25 cellular contexts compared by ENCODE assay signal in the genomic region with DNA sequence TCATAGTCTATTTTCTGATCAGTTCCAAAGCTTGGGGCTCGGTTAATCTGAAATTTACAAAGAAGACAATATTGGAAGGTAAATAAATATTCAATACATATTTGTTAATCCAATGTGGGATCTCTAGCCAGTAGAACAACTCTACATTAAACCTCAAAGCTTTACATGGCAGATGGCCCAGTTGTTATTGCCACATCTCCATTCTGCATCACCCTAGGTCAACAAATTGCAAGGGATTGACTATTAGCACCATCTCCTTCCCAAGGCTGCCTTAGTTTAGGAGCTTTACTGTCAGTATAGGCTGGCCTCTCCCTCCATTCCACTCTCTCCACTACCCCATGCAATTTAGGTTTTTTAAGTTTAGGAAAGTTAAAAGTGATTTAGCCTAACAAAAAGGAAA.
DNase-seq lines count a peak whose midpoint lies in the region; TF ChIP-seq lines count a peak whose summit lies in the region.
"Had no signal": no experiment of that assay in that cellular context is flagged by ENCODE, and none has a peak within 500 bp of the region (broad histone marks: within the 10 kb centered on the region; RNA-seq: fewer than 3 reads in every experiment).

No MANE protein-coding gene starts in this region.

- CTCF ChIA-PET in AG04450 (lab: Charles Lee) = interaction anchor here (0.9 to 7.3 kb wide), 4 partner anchors 11 to 215 kb away, joined by 3 to 123 read pairs (median 4); a partner anchor contains a TSS

- DNase-seq in AG04450 (ENCODE audit: low read depth, low spot score) = peak; percentile 13
- peak; percentile 63 for DNase-seq in HCEC 1CT
- peak; percentile 81 for DNase-seq in amniotic epithelial cell (ENCODE audit: low read depth)
- peak; percentile 70 for DNase-seq in fibroblast of the aortic adventitia (ENCODE audit: low read depth)
- no peak for DNase-seq in type B pancreatic cell (ENCODE audit: extremely low spot score, unreplicated experiment)
- DNase-seq in NCI-H1436 (lab: John Stamatoyannopoulos, UW) = no peak
- no peak for DNase-seq in lower leg skin (ENCODE audit: low spot score in 2 of 2)
- DNase-seq in NOMO-1 (lab: John Stamatoyannopoulos, UW; ENCODE audit: unreplicated experiment in 2 of 2) = no peak
- DNase-seq: ACHN; activated CD4-positive, alpha-beta memory T cell treated with anti-CD3 and anti-CD28 coated beads for 36 hours; activated naive CD8-positive, alpha-beta T cell treated with anti-CD3 and anti-CD28 coated beads, Interleukin-2, amount 10 ng/mL, durations not matched to agents 7 days and 5 days; activated T-cell treated with anti-CD3 and anti-CD28 coated beads, Interleukin-2, amount 50 U/mL, for 72 hours; effector memory CD8-positive, alpha-beta T cell; glutamatergic neuron; H7; immature natural killer cell; mesendoderm; MM.1S; NCI-H187 treated with DMSO at 0.1 percent for 48 hours; NCI-H526 treated with DMSO at 0.1 percent for 48 hours; retina; stimulated activated naive CD8-positive, alpha-beta T cell treated with anti-CD3 and anti-CD28 coated beads, Interleukin-15, amount 100 ng/mL, for 72 hours; SW 1271 had no signal

- H3K27me3 Mint-ChIP-seq in type B pancreatic cell = no peaks in the 10 kb centered on the region
- H3K27me3 Mint-ChIP-seq: activated naive CD8-positive, alpha-beta T cell treated with anti-CD3 and anti-CD28 coated beads, Interleukin-2, amount 10 ng/mL, durations not matched to agents 7 days and 5 days had no signal

- H3K4me1 Mint-ChIP-seq in type B pancreatic cell (ENCODE audit: unreplicated experiment) = peaks cover 6% of the 10 kb centered on the region
- H3K4me1 Mint-ChIP-seq: central memory CD8-positive, alpha-beta T cell; immature natural killer cell; neural progenitor cell; stimulated activated naive CD8-positive, alpha-beta T cell treated with anti-CD3 and anti-CD28 coated beads, Interleukin-15, amount 100 ng/mL, for 72 hours had no signal

- intact Hi-C loops in lower leg skin (cut with DNase I; ENCODE audit: low total_unique reads) = no loop called here

- H3K27me3 ChIP-seq in AG04450 (ENCODE audit: control insufficient read depth, insufficient read depth, low read length) = no peaks in the 10 kb centered on the region
- H3K27me3 ChIP-seq: neural progenitor cell had no signal

- H3K9me3 ChIP-seq in AG04450 (ENCODE audit: control insufficient read depth, insufficient read depth, low read length) = no peaks in the 10 kb centered on the region

- TF ChIP-seq POLR2A in lower leg skin (IDR thresholded peaks at IDR 0.05) = no peak

- no peak overlapping the region for H3K27ac ChIP-seq in AG04450 (ENCODE audit: low read depth, low read length)
- H3K27ac ChIP-seq: neural progenitor cell had no signal

- POLR2A ChIA-PET in AG04450 (lab: Yijun Ruan, JAX) = no interaction called here

- H3K27ac Mint-ChIP-seq in type B pancreatic cell = no peak overlapping the region
- H3K27ac Mint-ChIP-seq: activated CD4-positive, alpha-beta memory T cell treated with anti-CD3 and anti-CD28 coated beads for 36 hours; activated naive CD8-positive, alpha-beta T cell treated with anti-CD3 and anti-CD28 coated beads, Interleukin-2, amount 10 ng/mL, durations not matched to agents 7 days and 5 days; activated T-cell treated with anti-CD3 and anti-CD28 coated beads, Interleukin-2, amount 50 U/mL, for 72 hours; effector memory CD8-positive, alpha-beta T cell; immature natural killer cell; neural progenitor cell; stimulated activated naive CD8-positive, alpha-beta T cell treated with anti-CD3 and anti-CD28 coated beads, Interleukin-15, amount 100 ng/mL, for 72 hours had no signal

- no peaks in the 10 kb centered on the region for H3K9me3 Mint-ChIP-seq in type B pancreatic cell
- H3K9me3 Mint-ChIP-seq: activated CD4-positive, alpha-beta memory T cell treated with anti-CD3 and anti-CD28 coated beads for 36 hours; activated naive CD8-positive, alpha-beta T cell treated with anti-CD3 and anti-CD28 coated beads, Interleukin-2, amount 10 ng/mL, durations not matched to agents 7 days and 5 days; activated T-cell treated with anti-CD3 and anti-CD28 coated beads, Interleukin-2, amount 50 U/mL, for 72 hours; central memory CD8-positive, alpha-beta T cell; effector memory CD8-positive, alpha-beta T cell; immature natural killer cell; neural progenitor cell; stimulated activated naive CD8-positive, alpha-beta T cell treated with anti-CD3 and anti-CD28 coated beads, Interleukin-15, amount 100 ng/mL, for 72 hours had no signal

- H3K4me3 Mint-ChIP-seq in type B pancreatic cell = no peak overlapping the region
- H3K4me3 Mint-ChIP-seq: activated CD4-positive, alpha-beta memory T cell treated with anti-CD3 and anti-CD28 coated beads for 36 hours; activated naive CD8-positive, alpha-beta T cell treated with anti-CD3 and anti-CD28 coated beads, Interleukin-2, amount 10 ng/mL, durations not matched to agents 7 days and 5 days; activated T-cell treated with anti-CD3 and anti-CD28 coated beads, Interleukin-2, amount 50 U/mL, for 72 hours; central memory CD8-positive, alpha-beta T cell; effector memory CD8-positive, alpha-beta T cell; immature natural killer cell; neural progenitor cell; stimulated activated naive CD8-positive, alpha-beta T cell treated with anti-CD3 and anti-CD28 coated beads, Interleukin-15, amount 100 ng/mL, for 72 hours had no signal

- TF ChIP-seq CTCF in AG04450 (IDR thresholded peaks at IDR 0.05; ENCODE audit: low read depth, low read length) (no peak), fibroblast of the aortic adventitia (IDR thresholded peaks at IDR 0.05; ENCODE audit: insufficient read depth, low read length) (no peak), type B pancreatic cell (conservative IDR thresholded peaks at IDR 0.05) (no peak), lower leg skin (IDR thresholded peaks at IDR 0.05) (no peak)

- H3K4me3 ChIP-seq in AG04450 (ENCODE audit: low read depth, low read length) = no peak overlapping the region
- no peak overlapping the region for H3K4me3 ChIP-seq in fibroblast of the aortic adventitia (ENCODE audit: low read depth, low read length)
- no peak overlapping the region for H3K4me3 ChIP-seq in lower leg skin (ENCODE audit: low read depth, poor library complexity, severe bottlenecking)
- H3K4me3 ChIP-seq: neural progenitor cell had no signal

- WGBS in lower leg skin, 2 donors = 88 to 94% methylated on average over 1 of the region's 1 CpG

- H3K36me3 Mint-ChIP-seq in type B pancreatic cell = peaks cover 3% of the 10 kb centered on the region
- H3K36me3 Mint-ChIP-seq: activated CD4-positive, alpha-beta memory T cell treated with anti-CD3 and anti-CD28 coated beads for 36 hours; activated naive CD8-positive, alpha-beta T cell treated with anti-CD3 and anti-CD28 coated beads, Interleukin-2, amount 10 ng/mL, durations not matched to agents 7 days and 5 days; immature natural killer cell; neural progenitor cell had no signal

Comparison
In these comparisons a context has a peak if more than half of its experiments do, and no peak if none do; other contexts are left out.
1. DNase-seq: peak in AG04450 (single experiment), HCEC 1CT (single experiment), amniotic epithelial cell (single experiment) and fibroblast of the aortic adventitia (single experiment); none in type B pancreatic cell (single experiment), NCI-H1436 (single experiment), lower leg skin (0 of 2) and NOMO-1 (0 of 2).